In genomic region chr11:35615911-35616900, GRCh38 we compare ENCODE assay signal across 9 cellular contexts. TPM values are rescaled to one million over a fixed set of nuclear protein-coding genes. Genes with fewer than 3 reads are reported as not detected.
DNase-seq lines count a peak whose midpoint lies in the region; ATAC-seq and TF ChIP-seq lines count a peak whose summit lies in the region.
"Had no signal": no experiment of that assay in that cellular context is flagged by ENCODE, and none has a peak within 500 bp of the region (broad histone marks: within the 10 kb centered on the region; RNA-seq: fewer than 3 reads in every experiment).

No MANE protein-coding gene starts in this region.

- no peak overlapping the region for H3K4me3 ChIP-seq in CD4-positive, CD25-positive, alpha-beta regulatory T cell (ENCODE audit: low read depth, low read length)
- no peak overlapping the region for H3K4me3 ChIP-seq in testis
- H3K4me3 ChIP-seq: skin epidermis had no signal

- peaks cover 45% of the 10 kb centered on the region for H3K27me3 Mint-ChIP-seq in CD4-positive, CD25-positive, alpha-beta regulatory T cell

- H3K4me1 Mint-ChIP-seq in CD4-positive, CD25-positive, alpha-beta regulatory T cell = peaks cover 0 to 15% (median 2%) of the 10 kb centered on the region in 4 donors

- H3K36me3 ChIP-seq in CD4-positive, CD25-positive, alpha-beta regulatory T cell (ENCODE audit: control insufficient read depth, insufficient read depth, low read length) = no peaks in the 10 kb centered on the region
- H3K36me3 ChIP-seq in testis (ENCODE audit: low read depth, missing control alignments) = no peaks in the 10 kb centered on the region

- no peaks in the 10 kb centered on the region for H3K9me3 ChIP-seq in CD4-positive, CD25-positive, alpha-beta regulatory T cell (ENCODE audit: control insufficient read depth in 2 of 2, low read length in 2 of 2)
- H3K9me3 ChIP-seq in testis = no peaks in the 10 kb centered on the region

- H3K9me3 Mint-ChIP-seq in CD4-positive, CD25-positive, alpha-beta regulatory T cell = no peaks in the 10 kb centered on the region

- DNase-seq in CD4-positive, CD25-positive, alpha-beta regulatory T cell = peak in 2 of 3 donors; percentile 46 to 55
- DNase-seq in GM20000 (ENCODE audit: low spot score) (peak; percentile 75), NCI-H345 (lab: John Stamatoyannopoulos, UW) (peak; percentile 57), amygdala (lab: John Stamatoyannopoulos, UW) (peak in 42 of 56 donors; percentile 1 to 86 (median 40)), iPS-NIHi7 (ENCODE audit: extremely low spot score) (peak; percentile 20), testis (peak; percentile 16)

- peak; percentile 35 to 58 for ATAC-seq in CD4-positive, CD25-positive, alpha-beta regulatory T cell (ENCODE audit: low read depth in 2 of 2)
- ATAC-seq in GM19328 (IDR thresholded peaks at IDR 0.05; ENCODE audit: unreplicated experiment) (no peak), HG02938 (IDR thresholded peaks at IDR 0.05; ENCODE audit: unreplicated experiment) (no peak)

- H3K4me1 ChIP-seq in CD4-positive, CD25-positive, alpha-beta regulatory T cell (ENCODE audit: control insufficient read depth, insufficient read depth, low read length, poor library complexity, severe bottlenecking) = peaks cover 13% of the 10 kb centered on the region
- peaks cover 6% of the 10 kb centered on the region for H3K4me1 ChIP-seq in testis

- H3K27ac Mint-ChIP-seq in CD4-positive, CD25-positive, alpha-beta regulatory T cell = no peak overlapping the region

- WGBS in testis, 2 donors = 21 to 24% methylated on average over 8 of the region's 8 CpGs

- H3K4me3 Mint-ChIP-seq in CD4-positive, CD25-positive, alpha-beta regulatory T cell = peak overlapping the region in 1 of 4 donors; percentile 15

- TF ChIP-seq CTCF in GM20000 (IDR thresholded peaks at IDR 0.05; ENCODE audit: extremely low read depth, missing control alignments) = peak; percentile 53
- peak; percentile 76 to 92 (median 85) for TF ChIP-seq CTCF in testis (IDR thresholded peaks at IDR 0.05)

- intact Hi-C loops in testis (cut with DNase I; ENCODE audit: low total_unique reads) = loop anchor here (5.0 to 10.0 kb wide), 2 partner anchors 209 to 651 kb away; no protein-coding TSS in a partner anchor

- H3K27me3 ChIP-seq in CD4-positive, CD25-positive, alpha-beta regulatory T cell (ENCODE audit: control insufficient read depth, insufficient read depth, low read length) = peaks cover 20% of the 10 kb centered on the region
- H3K27me3 ChIP-seq in testis = no peaks in the 10 kb centered on the region

- no peak for TF ChIP-seq POLR2A in testis (IDR thresholded peaks at IDR 0.05)

- H3K36me3 Mint-ChIP-seq in CD4-positive, CD25-positive, alpha-beta regulatory T cell = no peaks in the 10 kb centered on the region

- no peak overlapping the region for H3K27ac ChIP-seq in CD4-positive, CD25-positive, alpha-beta regulatory T cell (ENCODE audit: insufficient read depth, low read length, poor library complexity, severe bottlenecking)
- no peak overlapping the region for H3K27ac ChIP-seq in testis

RNA-seq across cellular contexts. Expression of gene FJX1, which starts 2.1 kb away (rescaled TPM):
- total RNA-seq in CD4-positive, CD25-positive, alpha-beta regulatory T cell = not detected
- polyA plus RNA-seq in CD4-positive, CD25-positive, alpha-beta regulatory T cell = not detected
- 1 to 10 TPM; 2.8 to 5.1 TPM for total RNA-seq in testis
- 2.0 TPM for polyA plus RNA-seq in testis (ENCODE audit: insufficient read depth, low read depth, low replicate concordance)

RNA-seq across cellular contexts. Expression of gene TRIM44, which starts 46.4 kb away (rescaled TPM):
- total RNA-seq in CD4-positive, CD25-positive, alpha-beta regulatory T cell = 23.4 TPM
- polyA plus RNA-seq in CD4-positive, CD25-positive, alpha-beta regulatory T cell = 10 to 100 TPM in 3 of 4 donors, 1 to 10 TPM in 1; 9.4 to 32.8 (median 20.4) TPM
- 10 to 100 TPM; 37.1 to 42.3 TPM for total RNA-seq in testis
- polyA plus RNA-seq in testis (ENCODE audit: insufficient read depth, low read depth, low replicate concordance) = 41.6 TPM

Comparison
In these comparisons a context has a peak if more than half of its experiments do, and no peak if none do; other contexts are left out.
1. ATAC-seq: peak in CD4-positive, CD25-positive, alpha-beta regulatory T cell (2 of 2); none in GM19328 (single experiment) and HG02938 (single experiment).
2. DNase-seq: peak in every context shown above with its lines; median percentile 75 in GM20000; 57 in NCI-H345; 50 in CD4-positive, CD25-positive, alpha-beta regulatory T cell; 40 in amygdala; 20 in iPS-NIHi7; 16 in testis.